In genomic region chr4:83217721-83218522, GRCh38 we compare ENCODE assay signal across 8 cellular contexts.
A peak's percentile ranks its signal among the peaks of the same experiment; 100 is the strongest.
DNase-seq lines count a peak whose midpoint lies in the region; ATAC-seq and TF ChIP-seq lines count a peak whose summit lies in the region.

No MANE protein-coding gene starts in this region.

- H3K27me3 ChIP-seq in DND-41 (ENCODE audit: insufficient read depth, low read length, poor library complexity) (no peaks in the 10 kb centered on the region), esophagus squamous epithelium (no peaks in the 10 kb centered on the region)

- DNase-seq in DND-41 (peak; percentile 77), GM20000 (ENCODE audit: low spot score) (peak; percentile 72), esophagus squamous epithelium (lab: John Stamatoyannopoulos, UW) (no peak), NCI-H1105 (lab: John Stamatoyannopoulos, UW) (no peak), NCI-H82 treated with DMSO at 0.1 percent for 48 hours (lab: John Stamatoyannopoulos, UW; ENCODE audit: unreplicated experiment) (no peak)
- DNase-seq in activated CD4-positive, alpha-beta T cell treated with anti-CD3 and anti-CD28 coated beads for 1 hour: peak; percentile 38
- DNase-seq in stimulated activated CD8-positive, alpha-beta memory T cell treated with anti-CD3 and anti-CD28 coated beads, Interleukin-4, amount 100 ng/mL, for 48 hours: peak; percentile 59

- peak overlapping the region; percentile 90 for H2AFZ ChIP-seq in DND-41 (ENCODE audit: low read depth, low read length)

- H3K4me2 ChIP-seq in DND-41 (ENCODE audit: insufficient read depth, low read length): peak overlapping the region; percentile 62

- H3K4me3 ChIP-seq in DND-41 (ENCODE audit: low read depth in 1 of 2, low read length in 2 of 2): peak overlapping the region in 1 of 2 experiments; percentile 46; a peak in 2 of 4 replicates
- H3K4me3 ChIP-seq in esophagus squamous epithelium: no peak overlapping the region

- H3K36me3 ChIP-seq in DND-41 (ENCODE audit: insufficient read depth, low read length) (no peaks in the 10 kb centered on the region), esophagus squamous epithelium (no peaks in the 10 kb centered on the region)

- H3K4me1 ChIP-seq in DND-41 (ENCODE audit: insufficient read depth, low read length): peaks cover 39% of the 10 kb centered on the region
- peaks cover 29 to 66% (median 35%) of the 10 kb centered on the region in 3 donors for H3K4me1 ChIP-seq in esophagus squamous epithelium

- intact Hi-C loops in esophagus squamous epithelium (cut with DNase I): no loop called here

- TF ChIP-seq CTCF in DND-41 (IDR thresholded peaks at IDR 0.05; ENCODE audit: borderline replicate concordance, extremely low read depth, low read length, poor library complexity, severe bottlenecking): no peak
- no peak for TF ChIP-seq CTCF in GM20000 (IDR thresholded peaks at IDR 0.05; ENCODE audit: extremely low read depth, missing control alignments)
- no peak for TF ChIP-seq CTCF in esophagus squamous epithelium (IDR thresholded peaks at IDR 0.05)

- peak; percentile 96 for ATAC-seq in DND-41 (ENCODE audit: insufficient read depth, low read depth)
- ATAC-seq in HG03571 (IDR thresholded peaks at IDR 0.05; ENCODE audit: unreplicated experiment): peak; percentile 77

- no peaks in the 10 kb centered on the region for H3K79me2 ChIP-seq in DND-41 (ENCODE audit: insufficient read depth, low read length)

- H3K9me3 ChIP-seq in DND-41 (ENCODE audit: insufficient read depth, low read length, severe bottlenecking) (no peaks in the 10 kb centered on the region), esophagus squamous epithelium (no peaks in the 10 kb centered on the region)

- whole genome bisulfite sequencing in esophagus squamous epithelium, 2 donors: 63% methylated on average over 8 of the region's 8 CpGs

- TF ChIP-seq POLR2A in esophagus squamous epithelium (IDR thresholded peaks at IDR 0.05): no peak

- H4K20me1 ChIP-seq in DND-41 (ENCODE audit: insufficient read depth, low read length): no peaks in the 10 kb centered on the region

- H3K27ac ChIP-seq in DND-41 (ENCODE audit: low read length) (peak overlapping the region; percentile 93), esophagus squamous epithelium (peak overlapping the region; percentile 69 to 86 (median 85))

- H3K9ac ChIP-seq in DND-41 (ENCODE audit: low read depth, low read length): peak overlapping the region; percentile 56

Comparison
In these comparisons a context has a peak if more than half of its experiments do, and no peak if none do; other contexts are left out.
1. DNase-seq: peak in DND-41 (single experiment), GM20000 (single experiment), activated CD4-positive, alpha-beta T cell treated with anti-CD3 and anti-CD28 coated beads for 1 hour (single experiment) and stimulated activated CD8-positive, alpha-beta memory T cell treated with anti-CD3 and anti-CD28 coated beads, Interleukin-4, amount 100 ng/mL, for 48 hours (single experiment); none in esophagus squamous epithelium (single experiment), NCI-H1105 (single experiment) and NCI-H82 treated with DMSO at 0.1 percent for 48 hours (single experiment).